Comparison of ENCODE assay signal across 23 cellular contexts in the genomic region with DNA sequence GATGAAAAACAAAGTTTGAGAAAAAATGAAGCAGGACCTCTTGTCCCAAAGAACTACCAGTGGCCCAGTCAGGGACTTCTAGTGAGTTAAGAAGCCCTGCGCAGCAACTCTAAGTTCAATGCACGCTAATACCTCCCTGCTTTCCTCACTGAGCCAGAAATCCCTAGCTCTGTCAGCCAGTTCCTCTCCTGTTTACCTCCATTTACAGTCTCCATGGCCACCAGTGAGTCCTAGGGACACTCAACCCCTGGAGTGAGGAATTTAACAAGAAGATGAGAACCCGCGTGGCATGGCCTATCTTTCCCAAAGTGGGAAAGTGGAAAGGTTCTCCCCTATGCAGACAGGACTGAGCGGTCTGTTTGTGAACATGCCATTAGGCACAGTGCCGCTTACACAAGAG. TPM values are rescaled to one million over a fixed set of nuclear protein-coding genes. Genes with fewer than 3 reads are reported as not detected.
A peak's percentile ranks its signal among the peaks of the same experiment; 100 is the strongest.
DNase-seq lines count a peak whose midpoint lies in the region; ATAC-seq, FAIRE-seq and TF ChIP-seq lines count a peak whose summit lies in the region.
"Had no signal": no experiment of that assay in that cellular context is flagged by ENCODE, and none has a peak within 500 bp of the region (broad histone marks: within the 10 kb centered on the region; RNA-seq: fewer than 3 reads in every experiment).

No MANE protein-coding gene starts in this region.

- H3K79me1 ChIP-seq in mesenchymal stem cell (replicated peaks; ENCODE audit: low read length, poor library complexity, severe bottlenecking), result no peaks in the 10 kb centered on the region

- H4K20me1 ChIP-seq in hepatocyte (ENCODE audit: insufficient read depth, poor library complexity, severe bottlenecking), result no peaks in the 10 kb centered on the region

- peaks cover under 1 to 7% (median 3%) of the 10 kb centered on the region in 7 donors for H3K9me3 Mint-ChIP-seq in CD14-positive monocyte
- H3K9me3 Mint-ChIP-seq: CD4-positive, alpha-beta T cell had no signal

- H2BK120ac ChIP-seq in mesenchymal stem cell (ENCODE audit: low read depth, low read length), result no peak overlapping the region

- peaks cover 0 to 4% (median 0%) of the 10 kb centered on the region in 3 donors for H3K27me3 Mint-ChIP-seq in CD14-positive monocyte (ENCODE audit: low read depth in 3 of 3)
- H3K27me3 Mint-ChIP-seq: CD4-positive, alpha-beta T cell had no signal

- H2BK5ac ChIP-seq in mesenchymal stem cell (ENCODE audit: low read depth, low read length, poor library complexity, severe bottlenecking), result no peak overlapping the region

- TF ChIP-seq CTCF in CD14-positive monocyte (IDR thresholded peaks at IDR 0.05) (no peak), hepatocyte (IDR thresholded peaks at IDR 0.05; ENCODE audit: poor library complexity) (no peak), pancreas (IDR thresholded peaks at IDR 0.05) (no peak)

- H3K4me2 ChIP-seq in mesenchymal stem cell (ENCODE audit: low read length, poor library complexity, severe bottlenecking), result no peak overlapping the region
- H3K4me2 ChIP-seq in hepatocyte, result no peak overlapping the region

- peak overlapping the region in 5 of 7 donors; percentile 78 to 90 (median 88) for H3K27ac Mint-ChIP-seq in CD14-positive monocyte
- H3K27ac Mint-ChIP-seq: CD4-positive, alpha-beta T cell had no signal

- DNase-seq in NCI-H82 (lab: John Stamatoyannopoulos, UW), result peak; percentile 44
- DNase-seq in NCI-H82 treated with DMSO at 0.1 percent for 48 hours (lab: John Stamatoyannopoulos, UW; ENCODE audit: unreplicated experiment), result no peak
- DNase-seq in CD14-positive monocyte (ENCODE audit: low spot score), result no peak
- peak; percentile 21 for DNase-seq in NCI-H226
- no peak for DNase-seq in mesenchymal stem cell
- DNase-seq in activated CD8-positive, alpha-beta memory T cell treated with anti-CD3 and anti-CD28 coated beads, Interleukin-2, amount 50 U/mL, for 48 hours, result no peak
- DNase-seq in hepatocyte (ENCODE audit: low spot score), result no peak
- DNase-seq in pancreas, result no peak
- DNase-seq: ACHN; CD4-positive, alpha-beta T cell; Karpas-422; NCI-H1105; NCI-H1436 treated with DMSO at 0.1 percent for 48 hours; NCI-H187 treated with DMSO at 0.1 percent for 48 hours; NCI-H2171 treated with DMSO at 0.1 percent for 48 hours; NCI-H526 had no signal

- H3K9ac ChIP-seq in mesenchymal stem cell (ENCODE audit: low read length), result no peak overlapping the region

- no peak overlapping the region for H3K27ac ChIP-seq in mesenchymal stem cell (ENCODE audit: low read length, poor library complexity, severe bottlenecking)
- no peak overlapping the region for H3K27ac ChIP-seq in hepatocyte
- no peak overlapping the region for H3K27ac ChIP-seq in pancreas
- H3K27ac ChIP-seq: 22Rv1, RWPE1 had no signal

- H3K9me2 ChIP-seq in hepatocyte (replicated peaks; ENCODE audit: insufficient read depth), result no peaks in the 10 kb centered on the region

- H3K14ac ChIP-seq in mesenchymal stem cell (ENCODE audit: low read length in 2 of 2), result no peak overlapping the region

- H2AK5ac ChIP-seq in mesenchymal stem cell (ENCODE audit: low read length, severe bottlenecking), result peak overlapping the region; percentile 81

- no peak for ATAC-seq in pancreas
- ATAC-seq: Panc1, SK-N-SH treated with all-trans-retinoic acid at 6 μM for 48 hours had no signal

- H4K91ac ChIP-seq in mesenchymal stem cell (ENCODE audit: low read length), result no peak overlapping the region

- FAIRE-seq in pancreas (lab: Jason Lieb, UNC), result no peak
- FAIRE-seq: D721Med, GM18507, H54 had no signal

- no peaks in the 10 kb centered on the region for H3K9me3 ChIP-seq in mesenchymal stem cell (ENCODE audit: control insufficient read depth, low read length)
- no peaks in the 10 kb centered on the region for H3K9me3 ChIP-seq in hepatocyte (ENCODE audit: low read depth)
- H3K9me3 ChIP-seq in pancreas, result no peaks in the 10 kb centered on the region

- intact Hi-C loops in CD14-positive monocyte (cut with micrococcal nuclease), result no loop called here
- intact Hi-C loops in pancreas (cut with DNase I), result no loop called here

- WGBS in mesenchymal stem cell, result 98% methylated on average over 6 of the region's 6 CpGs
- WGBS in hepatocyte (ENCODE audit: low lambda C conversion rate, missing lambda C conversion rate), result 92% methylated on average over 6 of the region's 6 CpGs
- 95 to 98% methylated on average over 6 of the region's 6 CpGs for WGBS in pancreas, 2 donors

- H3K4me3 Mint-ChIP-seq in CD14-positive monocyte, result no peak overlapping the region
- H3K4me3 Mint-ChIP-seq: CD4-positive, alpha-beta T cell had no signal

- H3K4ac ChIP-seq in mesenchymal stem cell (ENCODE audit: low read depth in 1 of 2, low read length in 2 of 2), result no peak overlapping the region

- no peak overlapping the region for H2BK15ac ChIP-seq in mesenchymal stem cell (ENCODE audit: low read depth, poor library complexity, severe bottlenecking)

- no peaks in the 10 kb centered on the region for H3K36me3 ChIP-seq in mesenchymal stem cell (ENCODE audit: control insufficient read depth in 1 of 2, insufficient read depth in 2 of 2, low read depth in 1 of 2, low read length in 2 of 2)
- no peaks in the 10 kb centered on the region for H3K36me3 ChIP-seq in hepatocyte (replicated peaks; ENCODE audit: insufficient read depth, low read depth)
- H3K36me3 ChIP-seq in pancreas, result no peaks in the 10 kb centered on the region

- H3K4me3 ChIP-seq in mesenchymal stem cell (ENCODE audit: insufficient read depth in 1 of 2, low read depth in 1 of 2, low read length in 2 of 2), result no peak overlapping the region
- H3K4me3 ChIP-seq in hepatocyte, result no peak overlapping the region
- no peak overlapping the region for H3K4me3 ChIP-seq in pancreas

- no peaks in the 10 kb centered on the region for H3K79me2 ChIP-seq in hepatocyte

- no peak overlapping the region for H4K8ac ChIP-seq in mesenchymal stem cell (ENCODE audit: low read length)

- H3K27me3 ChIP-seq in mesenchymal stem cell (ENCODE audit: control insufficient read depth in 1 of 2, insufficient read depth in 1 of 2, low read length in 2 of 2) (no peaks in the 10 kb centered on the region), hepatocyte (no peaks in the 10 kb centered on the region), pancreas (no peaks in the 10 kb centered on the region)

- H3K4me1 ChIP-seq in mesenchymal stem cell (ENCODE audit: control insufficient read depth, insufficient read depth, low read depth, low read length), result peaks cover 21% of the 10 kb centered on the region
- peaks cover 8% of the 10 kb centered on the region for H3K4me1 ChIP-seq in hepatocyte (ENCODE audit: insufficient read depth)
- no peaks in the 10 kb centered on the region for H3K4me1 ChIP-seq in pancreas

- H2AFZ ChIP-seq in mesenchymal stem cell (ENCODE audit: low read depth, low read length) (no peak overlapping the region), hepatocyte (no peak overlapping the region)

- H3K18ac ChIP-seq in mesenchymal stem cell (ENCODE audit: low read depth in 1 of 2, low read length in 2 of 2), result no peak overlapping the region

- peaks cover 0 to 4% of the 10 kb centered on the region in 2 donors for H3K36me3 Mint-ChIP-seq in CD14-positive monocyte

- H3K23ac ChIP-seq in mesenchymal stem cell (ENCODE audit: low read length in 2 of 2), result no peak overlapping the region

- H3K4me1 Mint-ChIP-seq in CD14-positive monocyte, result peaks cover 80% of the 10 kb centered on the region

- H2BK12ac ChIP-seq in mesenchymal stem cell (ENCODE audit: low read length in 2 of 2), result no peak overlapping the region

RNA-seq across cellular contexts. Expression of gene MRPL33, which starts 31.0 kb away (rescaled TPM):
- 100 to 1,000 TPM; 331 to 341 TPM for polyA plus RNA-seq in CD14-positive monocyte
- polyA plus RNA-seq in mesenchymal stem cell (2013, experiment 1 of 2), result 295 TPM
- 307 TPM for polyA plus RNA-seq in mesenchymal stem cell (2013, experiment 2 of 2)
- 148 and 206 TPM in 2 replicates for total RNA-seq in hepatocyte
- 311 and 315 TPM in 2 replicates for polyA plus RNA-seq in hepatocyte
- total RNA-seq in pancreas, result 10 to 100 TPM; 17.8 to 29.7 (median 26.0) TPM
- 100 to 1,000 TPM in 1 of 2 donors, 10 to 100 TPM in 1; 29.2 to 120 TPM for polyA plus RNA-seq in pancreas

Comparison
In these comparisons a context has a peak if more than half of its experiments do, and no peak if none do; other contexts are left out.
1. DNase-seq: peak in NCI-H82 (single experiment) and NCI-H226 (single experiment); none in NCI-H82 treated with DMSO at 0.1 percent for 48 hours (single experiment), CD14-positive monocyte (single experiment), mesenchymal stem cell (single experiment), activated CD8-positive, alpha-beta memory T cell treated with anti-CD3 and anti-CD28 coated beads, Interleukin-2, amount 50 U/mL, for 48 hours (single experiment), hepatocyte (single experiment) and pancreas (0 of 6).